ENCODE assay signal across 20 cellular contexts in the genomic region with DNA sequence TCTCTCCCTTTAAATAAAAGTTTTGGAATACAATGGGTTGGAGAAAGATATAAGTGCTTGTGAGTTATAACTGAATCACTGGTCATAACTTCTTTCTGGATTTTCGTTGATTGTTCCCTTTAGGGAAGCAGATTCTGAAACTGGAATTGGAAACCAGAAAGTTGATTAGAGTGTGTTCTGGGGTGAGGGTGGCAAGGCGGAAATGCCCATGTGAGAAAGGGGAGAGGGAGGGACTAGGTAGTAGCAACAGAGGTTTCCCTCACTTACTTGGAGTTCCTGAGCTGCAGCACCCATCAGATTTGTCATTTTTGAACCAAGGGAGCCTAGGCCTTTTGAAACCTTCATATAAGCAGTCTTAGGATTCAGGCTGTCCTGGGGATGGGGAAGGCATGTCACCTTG.
DNase-seq lines count a peak whose midpoint lies in the region; ATAC-seq, FAIRE-seq and TF ChIP-seq lines count a peak whose summit lies in the region.
"Had no signal": no experiment of that assay in that cellular context is flagged by ENCODE, and none has a peak within 500 bp of the region (broad histone marks: within the 10 kb centered on the region; RNA-seq: fewer than 3 reads in every experiment).

No MANE protein-coding gene starts in this region.

- H2BK12ac ChIP-seq in H1 (ENCODE audit: low read depth, low read length) = no peak overlapping the region

- no peaks in the 10 kb centered on the region for H3K9me3 ChIP-seq in H1 (ENCODE audit: insufficient read depth in 2 of 2, low read depth in 1 of 2, low read length in 1 of 2)
- H3K9me3 ChIP-seq: MG63, Peyer's patch had no signal

- H3K9ac ChIP-seq in H1 (replicated peaks in 1 of 4; ENCODE audit: extremely low read depth in 1 of 4, low read depth in 3 of 4, low read length in 3 of 4) = no peak overlapping the region

- H4K20me1 ChIP-seq in H1 (replicated peaks in 1 of 2; ENCODE audit: control insufficient read depth in 1 of 2, insufficient read depth in 2 of 2, low read length in 2 of 2) = no peaks in the 10 kb centered on the region

- peak; percentile 57 for DNase-seq in DMS 273 treated with DMSO at 0.1 percent for 48 hours (lab: John Stamatoyannopoulos, UW)
- no peak for DNase-seq in H1 (ENCODE audit: low read depth in 1 of 2, low spot score in 2 of 2)
- DNase-seq in NCI-H748 (lab: John Stamatoyannopoulos, UW; ENCODE audit: unreplicated experiment) = no peak
- no peak for DNase-seq in Ammon's horn (ENCODE audit: low spot score)
- no peak for DNase-seq in activated naive CD8-positive, alpha-beta T cell treated with anti-CD3 and anti-CD28 coated beads for 36 hours
- no peak for DNase-seq in activated gamma-delta T cell (lab: John Stamatoyannopoulos, UW)
- DNase-seq: 8988T, GDM1, GOT3, Kasumi-1, MG63, NCI-H1048, NCI-H1436, NCI-H1930, NCI-H226, NCI-H524, Peyer's patch had no signal

- no peak overlapping the region for H4K5ac ChIP-seq in H1 (ENCODE audit: insufficient read length, low read depth, low read length)

- no peaks in the 10 kb centered on the region for H3K79me2 ChIP-seq in H1 (ENCODE audit: control insufficient read depth in 1 of 2, insufficient read depth in 2 of 2, low read length in 2 of 2)

- no peak overlapping the region for H3K14ac ChIP-seq in H1 (ENCODE audit: insufficient read length)

- no peaks in the 10 kb centered on the region for H3K27me3 ChIP-seq in H1 (replicated peaks in 1 of 4; ENCODE audit: control insufficient read depth in 3 of 4, extremely low read depth in 1 of 4, insufficient read depth in 3 of 4, low read length in 3 of 4)
- H3K27me3 ChIP-seq: MG63, Peyer's patch had no signal

- TF ChIP-seq CTCF in H1 (IDR thresholded peaks at IDR 0.05; ENCODE audit: control extremely low read depth in 1 of 3, insufficient read depth in 1 of 3, low read depth in 1 of 3, low read length in 3 of 3) = no peak

- no peak overlapping the region for H3K4ac ChIP-seq in H1 (replicated peaks; ENCODE audit: insufficient read length, low read depth, low read length)

- no peak overlapping the region for H2BK5ac ChIP-seq in H1 (ENCODE audit: low read depth, low read length)

- H3K4me2 ChIP-seq in H1 (ENCODE audit: insufficient read depth in 1 of 2, low read depth in 2 of 2, low read length in 2 of 2) = no peak overlapping the region

- no peak overlapping the region for H3K4me3 ChIP-seq in H1 (ENCODE audit: extremely low read depth in 1 of 4, insufficient read depth in 2 of 4, low read depth in 3 of 4, low read length in 4 of 4)
- H3K4me3 ChIP-seq: MG63, Peyer's patch had no signal

- TF ChIP-seq RAD21 in H1 (IDR thresholded peaks at IDR 0.05 in 1 of 2, conservative IDR thresholded peaks at IDR 0.05 in 1 of 2; ENCODE audit: low read depth in 2 of 2, low read length in 2 of 2) = no peak

- H3K56ac ChIP-seq in H1 (replicated peaks; ENCODE audit: insufficient read length, low read depth, low read length) = no peak overlapping the region

- TF ChIP-seq EP300 in H1 (IDR thresholded peaks at IDR 0.05; ENCODE audit: borderline replicate concordance in 1 of 2, low read depth in 2 of 2, low read length in 2 of 2) = no peak

- no peaks in the 10 kb centered on the region for H3K9me3 Mint-ChIP-seq in activated naive CD8-positive, alpha-beta T cell treated with anti-CD3 and anti-CD28 coated beads for 36 hours

- H4K91ac ChIP-seq in H1 (replicated peaks; ENCODE audit: insufficient read length, low read length) = no peak overlapping the region

- POLR2A ChIA-PET in H1 (lab: Charles Lee; ENCODE audit: partially characterized antibody) = no interaction called here

- no peak overlapping the region for H2BK20ac ChIP-seq in H1 (ENCODE audit: low read length)

- TF ChIP-seq POLR2A in H1 (IDR thresholded peaks at IDR 0.05; ENCODE audit: control extremely low read depth in 1 of 2, low read depth in 2 of 2, low read length in 2 of 2) = no peak

- peaks cover 0 to 3% (median 0%) of the 10 kb centered on the region in 4 experiments; a peak in 1 of 7 replicates for H3K4me1 ChIP-seq in H1 (replicated peaks in 1 of 4; ENCODE audit: control insufficient read depth in 3 of 4, insufficient read depth in 4 of 4, low read length in 3 of 4)
- H3K4me1 ChIP-seq: Peyer's patch had no signal

- no peaks in the 10 kb centered on the region for H3K36me3 ChIP-seq in H1 (ENCODE audit: control insufficient read depth in 2 of 4, insufficient read depth in 4 of 4, low read length in 3 of 4)
- H3K36me3 ChIP-seq: MG63, Peyer's patch had no signal

- CTCF ChIA-PET in H1 (lab: Charles Lee; ENCODE audit: partially characterized antibody) = interaction anchor here (0.8 to 1.2 kb wide), 2 partner anchors 8 to 101 kb away, joined by 3 to 4 read pairs; no protein-coding TSS in a partner anchor

- H3K36me3 Mint-ChIP-seq in activated naive CD8-positive, alpha-beta T cell treated with anti-CD3 and anti-CD28 coated beads for 36 hours = no peaks in the 10 kb centered on the region

- H3K79me1 ChIP-seq in H1 (ENCODE audit: low read depth, low read length) = no peaks in the 10 kb centered on the region

- no peak overlapping the region for H3K18ac ChIP-seq in H1 (ENCODE audit: extremely low read depth, low read length)

- no peaks in the 10 kb centered on the region for H3K23me2 ChIP-seq in H1 (ENCODE audit: low read depth, low read length)

- ATAC-seq in GM19455 (IDR thresholded peaks at IDR 0.05; ENCODE audit: unreplicated experiment) (peak; percentile 68), HG02885 (IDR thresholded peaks at IDR 0.05; ENCODE audit: poor library complexity, unreplicated experiment) (peak; percentile 45)

- H4K8ac ChIP-seq in H1 (ENCODE audit: extremely low read depth, insufficient read depth, low read length) = no peak overlapping the region

- H2BK120ac ChIP-seq in H1 (replicated peaks; ENCODE audit: low read depth, low read length) = no peak overlapping the region

- no peaks in the 10 kb centered on the region for H3K4me1 Mint-ChIP-seq in activated naive CD8-positive, alpha-beta T cell treated with anti-CD3 and anti-CD28 coated beads for 36 hours
- H3K4me1 Mint-ChIP-seq: B cell had no signal

- peak overlapping the region; percentile 76 for H2AFZ ChIP-seq in H1 (ENCODE audit: low read length)

- no peak overlapping the region for H2BK15ac ChIP-seq in H1 (ENCODE audit: low read length)

- no peak overlapping the region for H3K4me3 Mint-ChIP-seq in activated naive CD8-positive, alpha-beta T cell treated with anti-CD3 and anti-CD28 coated beads for 36 hours
- H3K4me3 Mint-ChIP-seq: B cell had no signal

- WGBS in H1 (ENCODE audit: extremely low coverage in 1 of 2, insufficient coverage in 1 of 2, insufficient read length in 1 of 2, insufficient replicate concordance in 2 of 2, low coverage in 1 of 2, low lambda C conversion rate in 2 of 2, missing lambda C conversion rate in 1 of 2), 2 experiments = 90% methylated on average over 2 of the region's 2 CpGs; no CpG with 5 or more reads in 1 of the 2 experiments

- no peak overlapping the region for H3K27ac ChIP-seq in H1 (ENCODE audit: low read depth, low read length)
- H3K27ac ChIP-seq: Peyer's patch had no signal

- H2AK5ac ChIP-seq in H1 (ENCODE audit: low read depth, low read length) = no peak overlapping the region

- no peak overlapping the region for H3K27ac Mint-ChIP-seq in activated naive CD8-positive, alpha-beta T cell treated with anti-CD3 and anti-CD28 coated beads for 36 hours
- H3K27ac Mint-ChIP-seq: B cell had no signal

- H3K27me3 Mint-ChIP-seq in activated naive CD8-positive, alpha-beta T cell treated with anti-CD3 and anti-CD28 coated beads for 36 hours = no peaks in the 10 kb centered on the region
- H3K27me3 Mint-ChIP-seq: B cell had no signal

- no peak for FAIRE-seq in H1 (lab: Jason Lieb, UNC)

- H3K23ac ChIP-seq in H1 (ENCODE audit: insufficient read length) = no peak overlapping the region

TF ChIP-seq in H1, 55 proteins besides CTCF, POLR2A, EP300 and RAD21 (continues in another document):
- TF ChIP-seq, protein P1, sequence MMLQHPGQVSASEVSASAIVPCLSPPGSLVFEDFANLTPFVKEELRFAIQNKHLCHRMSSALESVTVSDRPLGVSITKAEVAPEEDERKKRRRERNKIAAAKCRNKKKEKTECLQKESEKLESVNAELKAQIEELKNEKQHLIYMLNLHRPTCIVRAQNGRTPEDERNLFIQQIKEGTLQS (IDR thresholded peaks at IDR 0.05; ENCODE audit: insufficient read depth, low read depth, low read length) = no peak
- TF ChIP-seq CBX8 (IDR thresholded peaks at IDR 0.05; ENCODE audit: borderline replicate concordance, low read depth, low read length) (no peak), ZNF274 (IDR thresholded peaks at IDR 0.05; ENCODE audit: borderline replicate concordance, extremely low read depth, low read length) (no peak), SIRT6 (IDR thresholded peaks at IDR 0.05; ENCODE audit: low read length) (no peak), ASH2L (IDR thresholded peaks at IDR 0.05; ENCODE audit: low read length) (no peak), CBX5 (IDR thresholded peaks at IDR 0.05; ENCODE audit: low read depth, low read length) (no peak), YY1 (IDR thresholded peaks at IDR 0.05; ENCODE audit: low read depth, low read length) (no peak), KDM4A (IDR thresholded peaks at IDR 0.05; ENCODE audit: low read depth, low read length, severe bottlenecking) (no peak), SP1 (IDR thresholded peaks at IDR 0.05; ENCODE audit: low read depth, low read length) (no peak), CHD2 (IDR thresholded peaks at IDR 0.05; ENCODE audit: low read length) (no peak), RFX5 (IDR thresholded peaks at IDR 0.05; ENCODE audit: borderline replicate concordance, low read depth, low read length) (no peak), TBP (IDR thresholded peaks at IDR 0.05; ENCODE audit: low read depth, low read length) (no peak)
